ENCODE assay signal across 3 cellular contexts in the genomic region with DNA sequence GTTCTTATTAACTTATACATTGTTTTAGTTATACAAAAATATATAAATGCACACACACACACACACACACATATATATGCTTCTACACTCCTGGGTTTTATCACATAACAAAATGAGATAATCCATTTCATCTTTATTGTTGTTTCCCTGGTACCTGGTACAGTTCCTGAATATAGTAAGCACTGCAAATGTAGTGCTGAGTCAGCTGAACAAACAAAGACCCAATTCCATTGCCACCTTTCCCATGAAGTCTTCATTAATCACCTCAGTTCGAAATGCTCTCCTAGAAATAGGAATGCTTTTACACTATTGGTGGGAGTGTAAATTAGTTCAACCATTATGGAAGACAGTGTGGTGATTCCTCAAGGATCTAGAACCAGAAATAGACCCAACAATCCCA.
TF ChIP-seq lines count a peak whose summit lies in the region.

No MANE protein-coding gene starts in this region.

TF ChIP-seq in A549, 52 proteins besides CTCF, POLR2A, EP300 and RAD21:
- TF ChIP-seq MAZ (IDR thresholded peaks at IDR 0.05; ENCODE audit: borderline replicate concordance, low read depth, low read length): no peak
- TF ChIP-seq MAFK (IDR thresholded peaks at IDR 0.05; ENCODE audit: partially characterized antibody): peak; percentile 80

TF ChIP-seq in IMR-90, 13 proteins besides CTCF, POLR2A, EP300 and RAD21:
- TF ChIP-seq MAFK (IDR thresholded peaks at IDR 0.05; ENCODE audit: low read depth, low read length) (peak; percentile 84), MXI1 (IDR thresholded peaks at IDR 0.05; ENCODE audit: borderline replicate concordance, low read depth, low read length) (no peak), MAZ (IDR thresholded peaks at IDR 0.05; ENCODE audit: borderline replicate concordance, low read depth, low read length) (no peak), RFX5 (IDR thresholded peaks at IDR 0.05; ENCODE audit: low read depth, low read length) (no peak), NFE2L2 (IDR thresholded peaks at IDR 0.05; ENCODE audit: low read depth, low read length) (no peak)
- TF ChIP-seq, protein P1, sequence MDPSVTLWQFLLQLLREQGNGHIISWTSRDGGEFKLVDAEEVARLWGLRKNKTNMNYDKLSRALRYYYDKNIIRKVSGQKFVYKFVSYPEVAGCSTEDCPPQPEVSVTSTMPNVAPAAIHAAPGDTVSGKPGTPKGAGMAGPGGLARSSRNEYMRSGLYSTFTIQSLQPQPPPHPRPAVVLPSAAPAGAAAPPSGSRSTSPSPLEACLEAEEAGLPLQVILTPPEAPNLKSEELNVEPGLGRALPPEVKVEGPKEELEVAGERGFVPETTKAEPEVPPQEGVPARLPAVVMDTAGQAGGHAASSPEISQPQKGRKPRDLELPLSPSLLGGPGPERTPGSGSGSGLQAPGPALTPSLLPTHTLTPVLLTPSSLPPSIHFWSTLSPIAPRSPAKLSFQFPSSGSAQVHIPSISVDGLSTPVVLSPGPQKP (IDR thresholded peaks at IDR 0.05; ENCODE audit: borderline replicate concordance, low read depth, low read length): no peak
TF ChIP-seq in IMR-90: peak in this region for 1.

TF ChIP-seq in K562, 482 proteins besides CTCF, POLR2A, EP300 and RAD21:
- TF ChIP-seq MAFK (IDR thresholded peaks at IDR 0.05; ENCODE audit: low read length) (peak; percentile 57), ZFPM2 (CRISPR knock-in tag; IDR thresholded peaks at IDR 0.05) (no peak), MAFF (IDR thresholded peaks at IDR 0.05; ENCODE audit: low read length) (peak; percentile 66), C11orf30 (IDR thresholded peaks at IDR 0.05; ENCODE audit: low read depth) (peak; percentile 62), MAFG (tag; conservative IDR thresholded peaks at IDR 0.05) (peak; percentile 41), ZNF316 (IDR thresholded peaks at IDR 0.05) (peak; percentile 57)
